Comparison of ENCODE assay signal across 9 cellular contexts in genomic region chr13:108895220-108895704, GRCh38.
A peak's percentile ranks its signal among the peaks of the same experiment; 100 is the strongest.
DNase-seq lines count a peak whose midpoint lies in the region; TF ChIP-seq lines count a peak whose summit lies in the region.
"Had no signal": no experiment of that assay in that cellular context is flagged by ENCODE, and none has a peak within 500 bp of the region (broad histone marks: within the 10 kb centered on the region; RNA-seq: fewer than 3 reads in every experiment).

No MANE protein-coding gene starts in this region.

- H3K4me1 ChIP-seq in uterus = no peaks in the 10 kb centered on the region

- TF ChIP-seq CTCF in SU-DHL-6 (IDR thresholded peaks at IDR 0.05; ENCODE audit: insufficient read depth, low read length, poor library complexity, severe bottlenecking) (peak; percentile 39), uterus (IDR thresholded peaks at IDR 0.05) (peak; percentile 27 to 54 (median 36))

- intact Hi-C loops in uterus (cut with DNase I; ENCODE audit: low total_unique reads) = no loop called here

- DNase-seq in activated CD4-positive, alpha-beta T cell treated with anti-CD3 and anti-CD28 coated beads, Interleukin-2, amount 10 ng/mL, durations not matched to agents 7 days and 5 days = peak; percentile 33
- DNase-seq in activated CD4-positive, alpha-beta T cell treated with anti-CD3 and anti-CD28 coated beads for 4 hours = no peak
- DNase-seq in M059J (ENCODE audit: low read depth) (peak; percentile 43), globus pallidus (ENCODE audit: low spot score) (peak; percentile 22), uterus (no peak), AG08396 (ENCODE audit: low spot score) (no peak)
- DNase-seq in activated CD4-positive, alpha-beta T cell treated with anti-CD3 and anti-CD28 coated beads for 48 hours = no peak

- H3K27ac ChIP-seq in SU-DHL-6 (ENCODE audit: low read depth, low read length) (no peak overlapping the region), uterus (no peak overlapping the region)

- no peaks in the 10 kb centered on the region for H3K36me3 Mint-ChIP-seq in activated CD4-positive, alpha-beta T cell treated with anti-CD3 and anti-CD28 coated beads, Interleukin-2, amount 10 ng/mL, durations not matched to agents 7 days and 5 days (ENCODE audit: low read depth)
- H3K36me3 Mint-ChIP-seq: activated naive CD8-positive, alpha-beta T cell had no signal

- no peaks in the 10 kb centered on the region for H3K9me3 Mint-ChIP-seq in activated CD4-positive, alpha-beta T cell treated with anti-CD3 and anti-CD28 coated beads, Interleukin-2, amount 10 ng/mL, durations not matched to agents 7 days and 5 days

- H3K4me3 Mint-ChIP-seq in activated CD4-positive, alpha-beta T cell treated with anti-CD3 and anti-CD28 coated beads, Interleukin-2, amount 10 ng/mL, durations not matched to agents 7 days and 5 days = no peak overlapping the region
- H3K4me3 Mint-ChIP-seq: activated naive CD8-positive, alpha-beta T cell had no signal

- H3K9ac ChIP-seq in SU-DHL-6 (ENCODE audit: low read length) = no peak overlapping the region

- no peak overlapping the region for H2AFZ ChIP-seq in SU-DHL-6 (ENCODE audit: low read depth, low read length, severe bottlenecking)

- H3F3A ChIP-seq in SU-DHL-6 (ENCODE audit: insufficient read depth) = no peaks in the 10 kb centered on the region

- H3K27me3 Mint-ChIP-seq in activated CD4-positive, alpha-beta T cell treated with anti-CD3 and anti-CD28 coated beads, Interleukin-2, amount 10 ng/mL, durations not matched to agents 7 days and 5 days = peaks cover 5% of the 10 kb centered on the region

- H3K36me3 ChIP-seq in SU-DHL-6 (ENCODE audit: low read length) = no peaks in the 10 kb centered on the region
- no peaks in the 10 kb centered on the region for H3K36me3 ChIP-seq in uterus

- peaks cover 12% of the 10 kb centered on the region for H3K4me1 Mint-ChIP-seq in activated CD4-positive, alpha-beta T cell treated with anti-CD3 and anti-CD28 coated beads, Interleukin-2, amount 10 ng/mL, durations not matched to agents 7 days and 5 days

- H3K4me2 ChIP-seq in SU-DHL-6 (ENCODE audit: low read depth, low read length, poor library complexity, severe bottlenecking) = no peak overlapping the region

- H4K20me1 ChIP-seq in SU-DHL-6 (ENCODE audit: low read depth, low read length) = no peaks in the 10 kb centered on the region

- POLR2A ChIA-PET in activated CD4-positive, alpha-beta T cell treated with anti-CD3 and anti-CD28 coated beads, Interleukin-2, amount 10 ng/mL, durations not matched to agents 7 days and 5 days (lab: Charles Lee) = interaction anchor here (0.7 kb wide), 1 partner anchor 619 kb away, joined by 3 read pairs; no protein-coding TSS in a partner anchor

- no peak overlapping the region for H3K27ac Mint-ChIP-seq in activated CD4-positive, alpha-beta T cell treated with anti-CD3 and anti-CD28 coated beads, Interleukin-2, amount 10 ng/mL, durations not matched to agents 7 days and 5 days
- H3K27ac Mint-ChIP-seq: activated naive CD8-positive, alpha-beta T cell had no signal

- H3K4me3 ChIP-seq in SU-DHL-6 (ENCODE audit: insufficient read depth, low read length, poor library complexity, severe bottlenecking) (no peak overlapping the region), uterus (no peak overlapping the region)

- H3K27me3 ChIP-seq in SU-DHL-6 (ENCODE audit: low read length) = no peaks in the 10 kb centered on the region
- H3K27me3 ChIP-seq in uterus = no peaks in the 10 kb centered on the region

- H3K79me2 ChIP-seq in SU-DHL-6 (ENCODE audit: insufficient read depth, low read length) = no peaks in the 10 kb centered on the region

- no peaks in the 10 kb centered on the region for H3K9me2 ChIP-seq in SU-DHL-6 (replicated peaks; ENCODE audit: insufficient read depth, low read length)

- CTCF ChIA-PET in activated CD4-positive, alpha-beta T cell treated with anti-CD3 and anti-CD28 coated beads, Interleukin-2, amount 10 ng/mL, durations not matched to agents 7 days and 5 days (lab: Charles Lee) = interaction anchor here (1.0 to 1.2 kb wide), 3 partner anchors 10 to 27 kb away, joined by 3 to 5 read pairs (median 3); no protein-coding TSS in a partner anchor

- H3K9me3 ChIP-seq in SU-DHL-6 (ENCODE audit: insufficient read depth, low read length) (no peaks in the 10 kb centered on the region), uterus (no peaks in the 10 kb centered on the region)

- no peak for TF ChIP-seq POLR2A in uterus (IDR thresholded peaks at IDR 0.05)

Comparison
In these comparisons a context has a peak if more than half of its experiments do, and no peak if none do; other contexts are left out.
1. DNase-seq: peak in activated CD4-positive, alpha-beta T cell treated with anti-CD3 and anti-CD28 coated beads, Interleukin-2, amount 10 ng/mL, durations not matched to agents 7 days and 5 days (single experiment), M059J (single experiment) and globus pallidus (single experiment); none in activated CD4-positive, alpha-beta T cell treated with anti-CD3 and anti-CD28 coated beads for 4 hours (0 of 2), uterus (0 of 2), activated CD4-positive, alpha-beta T cell treated with anti-CD3 and anti-CD28 coated beads for 48 hours (single experiment) and AG08396 (single experiment).